ENCODE assay signal across 7 cellular contexts in genomic region chr12:51391047-51391837, GRCh38. TPM values are rescaled to one million over a fixed set of nuclear protein-coding genes. Genes with fewer than 3 reads are reported as not detected.
DNase-seq lines count a peak whose midpoint lies in the region; ATAC-seq and TF ChIP-seq lines count a peak whose summit lies in the region.

Gene GALNT6 (minus strand): TSS chr12:51391406. CDS start chr12:51379781, 11,625 bp downstream.

- H3K4me3 ChIP-seq in neutrophil (ENCODE audit: low read depth in 1 of 2, low read length in 1 of 2) (peak within 1 kb of the TSS; percentile 56 to 76), thoracic aorta (peak within 1 kb of the TSS; percentile 86)

- peaks cover 59% of the 10 kb centered on the region for H3K27me3 ChIP-seq in neutrophil
- H3K27me3 ChIP-seq in thoracic aorta (replicated peaks; ENCODE audit: insufficient read depth), result no peaks in the 10 kb centered on the region

- H3K27ac ChIP-seq in neutrophil (peak within 1 kb of the TSS; percentile 58), thoracic aorta (peak within 1 kb of the TSS in 1 of 2 donors; percentile 49)

- H3K4me1 ChIP-seq in neutrophil (ENCODE audit: control insufficient read depth in 1 of 2, insufficient read depth in 1 of 2, low read depth in 1 of 2, low read length in 1 of 2) (peaks cover 12 to 15% of the 10 kb centered on the region in 2 experiments), thoracic aorta (ENCODE audit: control insufficient read depth in 1 of 2, low read depth in 2 of 2) (peaks cover 4 to 20% of the 10 kb centered on the region in 2 donors)

- H3K9me3 ChIP-seq in neutrophil (no peaks in the 10 kb centered on the region), thoracic aorta (no peaks in the 10 kb centered on the region)

- H3K36me3 ChIP-seq in neutrophil, result no peaks in the 10 kb centered on the region
- no peaks in the 10 kb centered on the region for H3K36me3 ChIP-seq in thoracic aorta

- TF ChIP-seq CTCF in neutrophil (IDR thresholded peaks at IDR 0.05) (no peak), thoracic aorta (IDR thresholded peaks at IDR 0.05) (no peak)

- peak; percentile 51 for ATAC-seq in GM18907 (IDR thresholded peaks at IDR 0.05; ENCODE audit: unreplicated experiment)
- ATAC-seq in HG03045 (IDR thresholded peaks at IDR 0.05; ENCODE audit: unreplicated experiment), result peak; percentile 58
- no peak for ATAC-seq in thoracic aorta (ENCODE audit: insufficient number of reproducible peaks, low FRiP score, low read depth)

- DNase-seq in OCI-M1 (lab: John Stamatoyannopoulos, UW), result peak; percentile 78
- DNase-seq in activated T-cell treated with anti-CD3 and anti-CD28 coated beads, Interleukin-2, amount 50 U/mL, for 48 hours, result peak; percentile 76 to 82
- DNase-seq in fibroblast of peridontal ligament (ENCODE audit: extremely low read depth), result peak; percentile 26
- DNase-seq in thoracic aorta (ENCODE audit: low spot score), result no peak

RNA-seq across cellular contexts. Expression of gene GALNT6, which starts in this region (rescaled TPM):
- total RNA-seq in thoracic aorta, result 10 to 100 TPM in 1 of 2 donors, 1 to 10 TPM in 1; 9.9 to 11.5 TPM
